In genomic region chr12:107251288-107251687, GRCh38 we compare ENCODE assay signal across 39 cellular contexts.
"Had no signal": no experiment of that assay in that cellular context is flagged by ENCODE, and none has a peak within 500 bp of the region (broad histone marks: within the 10 kb centered on the region; RNA-seq: fewer than 3 reads in every experiment).

No MANE protein-coding gene starts in this region.

- H3K27me3 ChIP-seq: ascending aorta, cardiac muscle cell had no signal

- H3K9me3 ChIP-seq: ascending aorta had no signal

- H3K9me3 Mint-ChIP-seq: activated CD4-positive, alpha-beta memory T cell treated with anti-CD3 and anti-CD28 coated beads for 36 hours; activated CD8-positive, alpha-beta T cell treated with anti-CD3 and anti-CD28 coated beads for 36 hours; activated naive CD4-positive, alpha-beta T cell treated with anti-CD3 and anti-CD28 coated beads for 36 hours; activated naive CD4-positive, alpha-beta T cell treated with anti-CD3 and anti-CD28 coated beads, Interleukin-2, amount 50 U/mL, for 72 hours; activated naive CD8-positive, alpha-beta T cell treated with anti-CD3 and anti-CD28 coated beads, Interleukin-2, amount 50 U/mL, for 24 hours; activated T-cell treated with anti-CD3 and anti-CD28 coated beads, Interleukin-2, amount 50 U/mL, for 4 hours; activated T-helper 1 cell treated with anti-CD3 and anti-CD28 coated beads, Interleukin-12 subunit alpha, Interleukin-12 subunit beta, Interleukin-2, Interleukin-4 antibody, amounts not matched to agents 30 ng/mL and 10 ng/mL and 1 ng/mL, durations not matched to agents 14 hours and 24 hours and 36 hours; central memory CD8-positive, alpha-beta T cell; T-helper 1 cell treated with Interleukin-12 subunit alpha and Interleukin-12 subunit beta and Interleukin-4 antibody, amounts not matched to agents 30 μg/mL and 1 μg/mL, for 36 hours; T-helper 2 cell treated with Interferon-gamma antibody and Interleukin-4, amounts not matched to agents 5 μg/mL and 100 μg/mL, for 36 hours had no signal

- H3K4me3 Mint-ChIP-seq: activated B cell treated with CpG ODN at 0.5 μM for 24 hours; activated CD4-positive, alpha-beta memory T cell treated with anti-CD3 and anti-CD28 coated beads for 36 hours; activated CD4-positive, alpha-beta T cell treated with anti-CD3 and anti-CD28 coated beads, Interleukin-2, amount 10 ng/mL, durations not matched to agents 24 days and 14 days; activated CD8-positive, alpha-beta T cell treated with anti-CD3 and anti-CD28 coated beads for 36 hours; activated naive CD4-positive, alpha-beta T cell treated with anti-CD3 and anti-CD28 coated beads for 36 hours; activated naive CD8-positive, alpha-beta T cell treated with anti-CD3 and anti-CD28 coated beads, Interleukin-2, amount 10 ng/mL, durations not matched to agents 7 days and 5 days; activated naive CD8-positive, alpha-beta T cell treated with anti-CD3 and anti-CD28 coated beads, Interleukin-2, amount 50 U/mL, for 24 hours; activated T-cell treated with anti-CD3 and anti-CD28 coated beads, Interleukin-2, amount 50 U/mL, for 4 hours; activated T-cell treated with anti-CD3 and anti-CD28 coated beads, Interleukin-2, amount 50 U/mL, for 72 hours; activated T-helper 1 cell treated with anti-CD3 and anti-CD28 coated beads, Interleukin-12 subunit alpha, Interleukin-12 subunit beta, Interleukin-2, Interleukin-4 antibody, amounts not matched to agents 30 ng/mL and 10 ng/mL and 1 ng/mL, durations not matched to agents 14 hours and 24 hours and 36 hours; activated T-helper 17 cell treated with anti-CD3 and anti-CD28 coated beads, Interleukin-2, amount 50 U/mL, for 72 hours; brain; central memory CD8-positive, alpha-beta T cell; T-helper 1 cell treated with Interleukin-12 subunit alpha and Interleukin-12 subunit beta and Interleukin-4 antibody, amounts not matched to agents 30 μg/mL and 1 μg/mL, for 36 hours; T-helper 2 cell treated with Interferon-gamma antibody and Interleukin-4, amounts not matched to agents 5 μg/mL and 100 μg/mL, for 36 hours had no signal

- ATAC-seq: activated CD8-positive, alpha-beta T cell treated with anti-CD3 and anti-CD28 coated beads for 36 hours; activated naive CD4-positive, alpha-beta T cell treated with anti-CD3 and anti-CD28 coated beads, Interleukin-2, amount 50 U/mL, for 72 hours; activated naive CD8-positive, alpha-beta T cell treated with anti-CD3 and anti-CD28 coated beads, Interleukin-2, amount 50 U/mL, for 24 hours; activated T-cell treated with anti-CD3 and anti-CD28 coated beads, Interleukin-2, amount 50 U/mL, for 4 hours; activated T-cell treated with anti-CD3 and anti-CD28 coated beads, Interleukin-2, amount 50 U/mL, for 72 hours; activated T-helper 17 cell treated with anti-CD3 and anti-CD28 coated beads, Interleukin-2, amount 50 U/mL, for 72 hours had no signal

- DNase-seq: activated B cell treated with CpG ODN at 0.5 μM for 24 hours; activated CD4-positive, alpha-beta memory T cell treated with anti-CD3 and anti-CD28 coated beads for 36 hours; activated CD4-positive, alpha-beta T cell treated with anti-CD3 and anti-CD28 coated beads for 4 hours; activated CD4-positive, alpha-beta T cell treated with anti-CD3 and anti-CD28 coated beads, Interleukin-2, amount 10 ng/mL, durations not matched to agents 24 days and 14 days; activated CD4-positive, alpha-beta T cell treated with anti-CD3 and anti-CD28 coated beads, Interleukin-2, amount 50 U/mL, for 1 hour; activated CD4-positive, alpha-beta T cell treated with anti-CD3 and anti-CD28 coated beads, Interleukin-2, amount 50 U/mL, for 4 hours; activated CD4-positive, CD25-positive, alpha-beta regulatory T cell treated with anti-CD3 and anti-CD28 coated beads, Interleukin-2, amount 50 U/mL, for 72 hours; activated CD8-positive, alpha-beta memory T cell treated with anti-CD3 and anti-CD28 coated beads, Interleukin-2, amount 50 U/mL, for 4 hours; activated CD8-positive, alpha-beta T cell treated with anti-CD3 and anti-CD28 coated beads for 36 hours; activated effector memory CD4-positive, alpha-beta T cell treated with anti-CD3 and anti-CD28 coated beads, Interleukin-2, amount 50 U/mL, for 16 hours; activated gamma-delta T cell treated with Interleukin-2 at 50 U/mL for 16 hours; activated naive CD4-positive, alpha-beta T cell; activated naive CD4-positive, alpha-beta T cell treated with anti-CD3 and anti-CD28 coated beads for 36 hours; activated naive CD4-positive, alpha-beta T cell treated with anti-CD3 and anti-CD28 coated beads, Interleukin-2, amount 50 U/mL, for 16 hours; activated naive CD8-positive, alpha-beta T cell treated with anti-CD3 and anti-CD28 coated beads, Interleukin-2, amount 10 ng/mL, durations not matched to agents 7 days and 5 days; activated naive CD8-positive, alpha-beta T cell treated with anti-CD3 and anti-CD28 coated beads, Interleukin-2, amount 50 U/mL, for 24 hours; activated T-cell treated with anti-CD3 and anti-CD28 coated beads for 4 hours; activated T-cell treated with anti-CD3 and anti-CD28 coated beads, Interleukin-2, amount 50 U/mL, for 1 hour; activated T-cell treated with anti-CD3 and anti-CD28 coated beads, Interleukin-2, amount 50 U/mL, for 4 hours; activated T-cell treated with anti-CD3 and anti-CD28 coated beads, Interleukin-2, amount 50 U/mL, for 72 hours; amygdala; anterior cingulate cortex; caudate nucleus; cerebellar nuclear complex; T-helper 1 cell; T-helper 2 cell; T-helper 9 cell had no signal

- H3K36me3 ChIP-seq: ascending aorta, cardiac muscle cell had no signal

- H3K4me1 ChIP-seq: ascending aorta had no signal

- H3K27ac ChIP-seq: ascending aorta, cardiac muscle cell, VCaP had no signal

- H3K4me3 ChIP-seq: ascending aorta, cardiac muscle cell had no signal

- FAIRE-seq: bronchial epithelial cell, TTC549 had no signal

- H3K4me1 Mint-ChIP-seq: activated B cell treated with CpG ODN at 0.5 μM for 24 hours; activated CD4-positive, alpha-beta T cell treated with anti-CD3 and anti-CD28 coated beads, Interleukin-2, amount 10 ng/mL, durations not matched to agents 24 days and 14 days; activated naive CD8-positive, alpha-beta T cell treated with anti-CD3 and anti-CD28 coated beads, Interleukin-2, amount 10 ng/mL, durations not matched to agents 7 days and 5 days; activated naive CD8-positive, alpha-beta T cell treated with anti-CD3 and anti-CD28 coated beads, Interleukin-2, amount 50 U/mL, for 24 hours; activated T-helper 17 cell treated with anti-CD3 and anti-CD28 coated beads, Interleukin-2, amount 50 U/mL, for 72 hours; brain; central memory CD8-positive, alpha-beta T cell had no signal

- H3K27ac Mint-ChIP-seq: activated B cell treated with CpG ODN at 0.5 μM for 24 hours; activated CD4-positive, alpha-beta memory T cell treated with anti-CD3 and anti-CD28 coated beads for 36 hours; activated CD4-positive, alpha-beta T cell treated with anti-CD3 and anti-CD28 coated beads, Interleukin-2, amount 10 ng/mL, durations not matched to agents 24 days and 14 days; activated CD8-positive, alpha-beta T cell treated with anti-CD3 and anti-CD28 coated beads for 36 hours; activated naive CD4-positive, alpha-beta T cell treated with anti-CD3 and anti-CD28 coated beads for 36 hours; activated naive CD4-positive, alpha-beta T cell treated with anti-CD3 and anti-CD28 coated beads, Interleukin-2, amount 50 U/mL, for 72 hours; activated naive CD8-positive, alpha-beta T cell treated with anti-CD3 and anti-CD28 coated beads, Interleukin-2, amount 10 ng/mL, durations not matched to agents 7 days and 5 days; activated naive CD8-positive, alpha-beta T cell treated with anti-CD3 and anti-CD28 coated beads, Interleukin-2, amount 50 U/mL, for 24 hours; activated T-cell treated with anti-CD3 and anti-CD28 coated beads, Interleukin-2, amount 50 U/mL, for 72 hours; activated T-helper 1 cell treated with anti-CD3 and anti-CD28 coated beads, Interleukin-12 subunit alpha, Interleukin-12 subunit beta, Interleukin-2, Interleukin-4 antibody, amounts not matched to agents 30 ng/mL and 10 ng/mL and 1 ng/mL, durations not matched to agents 14 hours and 24 hours and 36 hours; activated T-helper 17 cell treated with anti-CD3 and anti-CD28 coated beads, Interleukin-2, amount 50 U/mL, for 72 hours; brain; T-helper 1 cell treated with Interleukin-12 subunit alpha and Interleukin-12 subunit beta and Interleukin-4 antibody, amounts not matched to agents 30 μg/mL and 1 μg/mL, for 36 hours; T-helper 2 cell treated with Interferon-gamma antibody and Interleukin-4, amounts not matched to agents 5 μg/mL and 100 μg/mL, for 36 hours had no signal

- H3K36me3 Mint-ChIP-seq: activated CD4-positive, alpha-beta memory T cell treated with anti-CD3 and anti-CD28 coated beads for 36 hours; activated naive CD4-positive, alpha-beta T cell treated with anti-CD3 and anti-CD28 coated beads, Interleukin-2, amount 50 U/mL, for 72 hours; activated naive CD8-positive, alpha-beta T cell treated with anti-CD3 and anti-CD28 coated beads, Interleukin-2, amount 10 ng/mL, durations not matched to agents 7 days and 5 days; brain had no signal
